8 cellular contexts compared by ENCODE assay signal in genomic region chr18:63320041-63320689, GRCh38. TPM values are rescaled to one million over a fixed set of nuclear protein-coding genes. Genes with fewer than 3 reads are reported as not detected.
DNase-seq lines count a peak whose midpoint lies in the region; ATAC-seq and TF ChIP-seq lines count a peak whose summit lies in the region.

No MANE protein-coding gene starts in this region.

- peak overlapping the region; percentile 80 for H3K27ac ChIP-seq in CD4-positive, alpha-beta memory T cell (ENCODE audit: low read depth, low read length)

- H3K27ac Mint-ChIP-seq in CD4-positive, alpha-beta memory T cell = peak overlapping the region; percentile 91 to 97 (median 95)
- H3K27ac Mint-ChIP-seq in endothelial cell (ENCODE audit: unreplicated experiment) = peak overlapping the region; percentile 75

- intact Hi-C loops in CD4-positive, alpha-beta memory T cell (cut with micrococcal nuclease) = loop anchor here (1.0 to 2.0 kb wide), 2 partner anchors 102 to 605 kb away; partner anchors contain the start of genes PHLPP1 and VPS4B

- H3K4me3 ChIP-seq in CD4-positive, alpha-beta memory T cell (ENCODE audit: low read length in 2 of 2) = peak overlapping the region in 1 of 2 donors; percentile 48

- no peak for TF ChIP-seq CTCF in endothelial cell (IDR thresholded peaks at IDR 0.05; ENCODE audit: unreplicated experiment)

- H3K4me1 Mint-ChIP-seq in CD4-positive, alpha-beta memory T cell = peaks cover 18 to 65% (median 28%) of the 10 kb centered on the region in 4 donors
- peaks cover 34% of the 10 kb centered on the region for H3K4me1 Mint-ChIP-seq in endothelial cell (ENCODE audit: unreplicated experiment)

- H3K27me3 Mint-ChIP-seq in CD4-positive, alpha-beta memory T cell = no peaks in the 10 kb centered on the region
- peaks cover 17% of the 10 kb centered on the region for H3K27me3 Mint-ChIP-seq in endothelial cell (ENCODE audit: unreplicated experiment)

- no peaks in the 10 kb centered on the region for H3K9me3 ChIP-seq in CD4-positive, alpha-beta memory T cell (ENCODE audit: control insufficient read depth in 1 of 2, low read length in 2 of 2)

- H3K4me1 ChIP-seq in CD4-positive, alpha-beta memory T cell (ENCODE audit: insufficient read depth, low read length) = peaks cover 32% of the 10 kb centered on the region

- peak; percentile 88 to 95 (median 91) for DNase-seq in CD4-positive, alpha-beta memory T cell
- DNase-seq in NOMO-1 treated with DMSO at 0.1 percent for 48 hours (lab: John Stamatoyannopoulos, UW; ENCODE audit: unreplicated experiment) (peak; percentile 94), endothelial cell (ENCODE audit: low spot score) (peak; percentile 66), middle frontal gyrus (ENCODE audit: extremely low spot score, low spot score) (peak; percentile 69)
- DNase-seq in activated CD8-positive, alpha-beta memory T cell treated with anti-CD3 and anti-CD28 coated beads, Interleukin-2, amount 50 U/mL, for 1 hour (ENCODE audit: extremely low read depth) = peak; percentile 75
- peak; percentile 66 to 69 for DNase-seq in stimulated activated CD8-positive, alpha-beta memory T cell treated with anti-CD3 and anti-CD28 coated beads, Interleukin-2, amount 100 ng/mL, for 48 hours (ENCODE audit: low read depth in 2 of 2)

- CTCF ChIA-PET in CD4-positive, alpha-beta memory T cell (lab: Charles Lee; ENCODE audit: partially characterized antibody) = interaction anchor here (1.0 to 8.9 kb wide), 18 partner anchors 13 to 303 kb away, joined by 3 to 175 read pairs (median 30); no protein-coding TSS in a partner anchor

- POLR2A ChIA-PET in CD4-positive, alpha-beta memory T cell (lab: Charles Lee; ENCODE audit: partially characterized antibody) = interaction anchor here (1.0 to 4.3 kb wide), 18 partner anchors 9 to 1133 kb away, joined by 3 to 195 read pairs (median 20); partner anchors contain the start of genes PIGN, RELCH and VPS4B

- ATAC-seq in GM19452 (IDR thresholded peaks at IDR 0.05; ENCODE audit: unreplicated experiment) = peak; percentile 57
- peak; percentile 59 for ATAC-seq in HG03571 (IDR thresholded peaks at IDR 0.05; ENCODE audit: unreplicated experiment)

- H3K36me3 ChIP-seq in CD4-positive, alpha-beta memory T cell (ENCODE audit: insufficient read depth, low read length) = no peaks in the 10 kb centered on the region

- H3K36me3 Mint-ChIP-seq in CD4-positive, alpha-beta memory T cell = peaks cover 14 to 26% of the 10 kb centered on the region in 2 donors
- H3K36me3 Mint-ChIP-seq in endothelial cell (ENCODE audit: low read depth, unreplicated experiment) = peaks cover 12% of the 10 kb centered on the region

- H3K27me3 ChIP-seq in CD4-positive, alpha-beta memory T cell (ENCODE audit: insufficient read depth, low read length) = no peaks in the 10 kb centered on the region

- no peaks in the 10 kb centered on the region for H3K9me3 Mint-ChIP-seq in CD4-positive, alpha-beta memory T cell
- no peaks in the 10 kb centered on the region for H3K9me3 Mint-ChIP-seq in endothelial cell (ENCODE audit: unreplicated experiment)

- H3K4me3 Mint-ChIP-seq in CD4-positive, alpha-beta memory T cell = peak overlapping the region; percentile 86 to 99 (median 90)
- peak overlapping the region; percentile 96 for H3K4me3 Mint-ChIP-seq in endothelial cell (ENCODE audit: unreplicated experiment)

RNA-seq across cellular contexts. Expression of gene BCL2, which starts 0.6 kb away (rescaled TPM):
- 10 to 100 TPM; 40.8 to 42.7 TPM for total RNA-seq in CD4-positive, alpha-beta memory T cell
- 10 to 100 TPM; 28.5 to 50.4 TPM for polyA plus RNA-seq in CD4-positive, alpha-beta memory T cell
- 9.2 TPM for total RNA-seq in endothelial cell (ENCODE audit: unreplicated experiment)

RNA-seq across cellular contexts. Expression of gene KDSR, which starts 46.8 kb away (rescaled TPM):
- 10 to 100 TPM; 59.4 to 61.7 TPM for total RNA-seq in CD4-positive, alpha-beta memory T cell
- 100 to 1,000 TPM; 108 to 134 TPM for polyA plus RNA-seq in CD4-positive, alpha-beta memory T cell
- 23.9 TPM for total RNA-seq in endothelial cell (ENCODE audit: unreplicated experiment)
